8 cellular contexts compared by ENCODE assay signal in the genomic region with DNA sequence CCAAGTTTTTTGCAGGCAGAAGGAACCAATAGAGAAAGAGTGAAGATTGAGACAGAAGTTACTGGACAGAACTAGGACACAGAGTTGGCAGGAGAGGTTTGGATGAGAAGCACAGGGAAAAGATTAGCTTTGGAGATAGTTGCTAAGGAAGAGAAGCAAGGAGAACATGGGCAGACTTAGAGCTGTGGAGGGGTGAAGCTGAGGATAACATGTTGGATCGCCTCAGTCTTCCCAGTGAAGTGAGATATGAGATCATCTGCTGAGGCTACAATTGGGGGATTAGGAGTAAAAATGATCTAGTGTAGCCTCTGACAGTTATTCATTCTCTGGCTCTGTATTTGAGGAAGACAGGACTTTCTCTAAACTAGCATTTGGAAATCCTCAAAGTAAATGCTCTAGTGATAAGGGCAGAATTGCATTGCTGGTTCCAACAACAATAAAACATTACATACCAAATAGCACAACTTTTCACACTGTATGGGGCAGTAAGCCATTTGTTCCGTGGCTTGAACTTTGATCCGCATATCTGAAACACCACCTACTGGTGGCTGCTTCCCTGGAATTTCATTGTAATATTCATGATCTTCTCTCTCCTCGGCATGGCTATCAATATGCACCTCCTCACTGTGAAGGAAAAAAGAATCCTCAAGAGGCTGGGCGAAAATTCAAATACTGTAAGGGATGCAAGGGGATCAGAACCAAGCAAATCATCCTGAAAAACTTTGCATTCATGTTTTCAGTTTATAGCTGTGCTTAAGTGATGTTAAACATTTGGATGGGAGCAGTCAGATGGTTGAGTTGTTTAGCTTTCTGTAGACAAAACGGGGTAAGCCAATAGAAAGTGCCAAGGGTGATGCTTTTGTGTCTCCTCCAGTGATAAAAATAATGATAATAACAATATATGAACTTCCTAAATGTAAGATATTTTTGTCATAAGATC. TPM values are rescaled to one million over a fixed set of nuclear protein-coding genes. Genes with fewer than 3 reads are reported as not detected.
DNase-seq lines count a peak whose midpoint lies in the region; ATAC-seq and TF ChIP-seq lines count a peak whose summit lies in the region.

No MANE protein-coding gene starts in this region.

- H3K27ac Mint-ChIP-seq in activated naive CD4-positive, alpha-beta T cell treated with anti-CD3 and anti-CD28 coated beads, Interleukin-2, amount 10 ng/mL, durations not matched to agents 7 days and 5 days = no peak overlapping the region

- ATAC-seq in left ventricle myocardium superior = peak; percentile 91

- H3K4me3 Mint-ChIP-seq in activated naive CD4-positive, alpha-beta T cell treated with anti-CD3 and anti-CD28 coated beads, Interleukin-2, amount 10 ng/mL, durations not matched to agents 7 days and 5 days = no peak overlapping the region

- DNase-seq in NCI-H510A treated with DMSO at 0.1 percent for 48 hours (lab: John Stamatoyannopoulos, UW) (peak; percentile 14), NCI-H510A (lab: John Stamatoyannopoulos, UW) (no peak), SK-MEL-5 (ENCODE audit: low read depth, low spot score) (peak; percentile 57), left ventricle myocardium superior (no peak), testis (peak; percentile 25), ascending aorta (ENCODE audit: low spot score in 2 of 2) (no peak), NCI-H2107 (lab: John Stamatoyannopoulos, UW) (no peak)
- DNase-seq in activated naive CD4-positive, alpha-beta T cell treated with anti-CD3 and anti-CD28 coated beads, Interleukin-2, amount 10 ng/mL, durations not matched to agents 7 days and 5 days = no peak

- no peaks in the 10 kb centered on the region for H3K9me3 Mint-ChIP-seq in activated naive CD4-positive, alpha-beta T cell treated with anti-CD3 and anti-CD28 coated beads, Interleukin-2, amount 10 ng/mL, durations not matched to agents 7 days and 5 days

- TF ChIP-seq POLR2A in testis (IDR thresholded peaks at IDR 0.05) = no peak

- H3K9me3 ChIP-seq in testis (no peaks in the 10 kb centered on the region), ascending aorta (no peaks in the 10 kb centered on the region)

- intact Hi-C loops in left ventricle myocardium superior (cut with micrococcal nuclease) (no loop called here), testis (cut with DNase I; ENCODE audit: low total_unique reads) (no loop called here), ascending aorta (cut with DNase I) (no loop called here)

- H3K27me3 Mint-ChIP-seq in activated naive CD4-positive, alpha-beta T cell treated with anti-CD3 and anti-CD28 coated beads, Interleukin-2, amount 10 ng/mL, durations not matched to agents 7 days and 5 days = peaks cover 9% of the 10 kb centered on the region

- peaks cover 9% of the 10 kb centered on the region for H3K4me1 ChIP-seq in testis
- H3K4me1 ChIP-seq in ascending aorta = no peaks in the 10 kb centered on the region

- H3K27ac ChIP-seq in testis = no peak overlapping the region
- no peak overlapping the region for H3K27ac ChIP-seq in ascending aorta

- H3K27me3 ChIP-seq in testis (no peaks in the 10 kb centered on the region), ascending aorta (no peaks in the 10 kb centered on the region)

- H3K4me1 Mint-ChIP-seq in activated naive CD4-positive, alpha-beta T cell treated with anti-CD3 and anti-CD28 coated beads, Interleukin-2, amount 10 ng/mL, durations not matched to agents 7 days and 5 days = no peaks in the 10 kb centered on the region

- peak in 2 of 3 experiments; percentile 37 to 46 for TF ChIP-seq CTCF in testis (IDR thresholded peaks at IDR 0.05)
- peak in 1 of 3 experiments; percentile 37 for TF ChIP-seq CTCF in ascending aorta (IDR thresholded peaks at IDR 0.05)

- H3K36me3 Mint-ChIP-seq in activated naive CD4-positive, alpha-beta T cell treated with anti-CD3 and anti-CD28 coated beads, Interleukin-2, amount 10 ng/mL, durations not matched to agents 7 days and 5 days = no peaks in the 10 kb centered on the region

- H3K4me3 ChIP-seq in testis = no peak overlapping the region
- H3K4me3 ChIP-seq in ascending aorta = no peak overlapping the region

- no peaks in the 10 kb centered on the region for H3K36me3 ChIP-seq in testis (ENCODE audit: low read depth, missing control alignments)
- H3K36me3 ChIP-seq in ascending aorta = no peaks in the 10 kb centered on the region

- WGBS in testis, 2 donors = 35 to 40% methylated on average over 6 of the region's 6 CpGs

- CTCF ChIA-PET in activated naive CD4-positive, alpha-beta T cell treated with anti-CD3 and anti-CD28 coated beads, Interleukin-2, amount 10 ng/mL, durations not matched to agents 7 days and 5 days (lab: Charles Lee) = interaction anchor here (1.4 kb wide), 1 partner anchor 498 kb away, joined by 3 read pairs; no protein-coding TSS in a partner anchor

- in situ Hi-C loops in SK-MEL-5 (cut with HindIII; ENCODE audit: low pct_unique_long_range_greater_than_20kb, low sequenced_read_pairs) = no loop called here

RNA-seq across cellular contexts. Expression of a gene that starts 22.2 kb away (rescaled TPM):
- 154 and 171 TPM in 2 replicates for total RNA-seq in SK-MEL-5 (2014; rRNA removed; shearing (Covaris generic))
- polyA plus RNA-seq in SK-MEL-5 (2015; cell fraction: cytosol; rRNA removed) = 134 and 216 TPM in 2 replicates
- polyA plus RNA-seq in SK-MEL-5 (2015; cell fraction: nucleus; rRNA removed) = 85.4 and 120 TPM in 2 replicates
- 223 TPM for total RNA-seq in left ventricle myocardium superior
- total RNA-seq in testis = 100 to 1,000 TPM; 164 to 229 TPM
- 84.1 TPM for polyA plus RNA-seq in testis (ENCODE audit: insufficient read depth, low read depth, low replicate concordance)
- 247 TPM for total RNA-seq in ascending aorta

RNA-seq across cellular contexts. Expression of a gene that starts 44.9 kb away (rescaled TPM):
- 6.4 and 9.6 TPM in 2 replicates for total RNA-seq in SK-MEL-5 (2014; rRNA removed; shearing (Covaris generic))
- polyA plus RNA-seq in SK-MEL-5 (2015; cell fraction: cytosol; rRNA removed) = 5.6 and 8.5 TPM in 2 replicates
- polyA plus RNA-seq in SK-MEL-5 (2015; cell fraction: nucleus; rRNA removed) = 45.6 and 52.0 TPM in 2 replicates
- total RNA-seq in left ventricle myocardium superior (1.3 TPM), testis (10 to 100 TPM; 34.7 to 66.3 TPM), ascending aorta (1.1 TPM)
- polyA plus RNA-seq in testis (ENCODE audit: insufficient read depth, low read depth, low replicate concordance) = 11.5 TPM

Comparison
In these comparisons a context has a peak if more than half of its experiments do, and no peak if none do; other contexts are left out.
1. DNase-seq: peak in NCI-H510A treated with DMSO at 0.1 percent for 48 hours (single experiment), SK-MEL-5 (single experiment) and testis (single experiment); none in NCI-H510A (single experiment), left ventricle myocardium superior (single experiment), ascending aorta (0 of 2), NCI-H2107 (single experiment) and activated naive CD4-positive, alpha-beta T cell treated with anti-CD3 and anti-CD28 coated beads, Interleukin-2, amount 10 ng/mL, durations not matched to agents 7 days and 5 days (single experiment).